2 cellular contexts compared by ENCODE assay signal in genomic region chr1:149942207-149942606, GRCh38.
A peak's percentile ranks its signal among the peaks of the same experiment; 100 is the strongest.
TF ChIP-seq lines count a peak whose summit lies in the region.

No MANE protein-coding gene starts in this region.

TF ChIP-seq in A549, 52 proteins besides CTCF, POLR2A, EP300 and RAD21:
- TF ChIP-seq TP53 (CRISPR knock-in tag; IDR thresholded peaks at IDR 0.05) (no peak), HDAC2 (IDR thresholded peaks at IDR 0.05) (no peak), ZSCAN20 (CRISPR knock-in tag; IDR thresholded peaks at IDR 0.05) (no peak), TFCP2L1 (CRISPR knock-in tag; IDR thresholded peaks at IDR 0.05) (no peak), FOXS1 (CRISPR knock-in tag; IDR thresholded peaks at IDR 0.05) (no peak), BHLHE40 (IDR thresholded peaks at IDR 0.05; ENCODE audit: low read depth, low read length) (no peak), MYC (IDR thresholded peaks at IDR 0.05; ENCODE audit: borderline replicate concordance, low read length) (no peak), CBX2 (IDR thresholded peaks at IDR 0.05; ENCODE audit: borderline replicate concordance, low read depth) (no peak), SREBF2 (IDR thresholded peaks at IDR 0.05) (no peak), JUN (IDR thresholded peaks at IDR 0.05) (no peak)
TF ChIP-seq in A549: peak in this region for 0.

TF ChIP-seq in HepG2, 621 proteins besides CTCF, POLR2A, EP300 and RAD21:
- TF ChIP-seq HNF4G (IDR thresholded peaks at IDR 0.05; ENCODE audit: borderline replicate concordance, low read depth, low read length) (no peak), HNF4G (CRISPR knock-in tag; IDR thresholded peaks at IDR 0.05; ENCODE audit: borderline replicate concordance, low read depth) (no peak), XRCC5 (optimal IDR thresholded peaks at IDR 0.05; ENCODE audit: low read length) (peak; percentile 39), THAP11 (CRISPR knock-in tag; IDR thresholded peaks at IDR 0.05) (0 out of 2 replicates have a peak, but pooled peaks have one; percentile 15), KAT8 (CRISPR knock-in tag; IDR thresholded peaks at IDR 0.05) (0 out of 2 replicates have a peak, but pooled peaks have one; percentile 17), ZNF720 (CRISPR knock-in tag; IDR thresholded peaks at IDR 0.05) (no peak), SMC3 (IDR thresholded peaks at IDR 0.05; ENCODE audit: low read length) (peak; percentile 50; the same call in 1 of the 2 replicates), STAG1 (CRISPR knock-in tag; IDR thresholded peaks at IDR 0.05) (peak; percentile 63)
